1 cellular context compared by ENCODE assay signal in the genomic region with DNA sequence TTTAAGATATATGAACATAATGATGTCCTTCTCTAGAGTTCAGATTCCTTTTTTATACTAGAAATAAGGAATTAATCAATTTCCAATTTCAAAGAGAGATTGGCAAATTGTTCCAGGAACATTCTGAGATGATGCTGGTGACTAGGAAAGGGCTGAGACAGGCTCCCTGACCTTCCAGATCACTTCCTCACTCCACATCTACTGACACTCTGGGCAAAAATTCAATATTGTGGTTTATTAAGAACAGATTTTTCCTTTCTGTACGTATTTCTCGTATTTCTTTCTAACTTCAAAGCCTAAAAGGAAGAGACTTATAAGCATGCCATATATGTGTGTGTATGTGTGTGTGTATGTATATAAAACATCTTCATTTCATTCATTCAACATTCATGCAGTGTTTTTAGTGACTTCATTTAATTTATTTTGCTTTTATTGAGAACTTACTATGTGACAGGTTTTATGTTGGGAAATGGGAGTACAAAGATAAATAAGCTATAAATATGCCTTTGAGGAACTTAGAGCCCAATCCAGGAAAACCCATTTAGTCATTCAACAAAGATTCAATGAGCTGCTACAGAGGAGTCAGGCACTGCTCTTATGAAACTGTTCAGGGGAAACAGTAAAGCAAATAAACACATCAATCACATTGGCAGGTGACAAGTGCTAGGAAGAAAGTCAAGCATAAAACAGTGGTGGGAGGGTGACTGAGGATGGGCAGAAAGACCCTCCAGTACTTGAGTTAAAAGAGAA.
TF ChIP-seq lines count a peak whose summit lies in the region.

No MANE protein-coding gene starts in this region.

TF ChIP-seq in IMR-90, 13 proteins besides CTCF, POLR2A, EP300 and RAD21 (continued from another document):
- TF ChIP-seq ELK1 (IDR thresholded peaks at IDR 0.05; ENCODE audit: borderline replicate concordance, low read depth, low read length) (no peak), MAFK (IDR thresholded peaks at IDR 0.05; ENCODE audit: low read depth, low read length) (no peak), BHLHE40 (IDR thresholded peaks at IDR 0.05; ENCODE audit: low read depth, low read length) (no peak), NFE2L2 (IDR thresholded peaks at IDR 0.05; ENCODE audit: low read depth, low read length) (no peak), USF2 (IDR thresholded peaks at IDR 0.05; ENCODE audit: low read depth, low read length) (no peak), RFX5 (IDR thresholded peaks at IDR 0.05; ENCODE audit: low read depth, low read length) (no peak), SMC3 (IDR thresholded peaks at IDR 0.05; ENCODE audit: low read depth, low read length) (no peak), CHD1 (IDR thresholded peaks at IDR 0.05; ENCODE audit: low read depth, low read length) (no peak), MXI1 (IDR thresholded peaks at IDR 0.05; ENCODE audit: borderline replicate concordance, low read depth, low read length) (no peak), MAZ (IDR thresholded peaks at IDR 0.05; ENCODE audit: borderline replicate concordance, low read depth, low read length) (no peak)
TF ChIP-seq in IMR-90: peak in this region for 0.
